ENCODE assay signal across 1 cellular context in the genomic region with DNA sequence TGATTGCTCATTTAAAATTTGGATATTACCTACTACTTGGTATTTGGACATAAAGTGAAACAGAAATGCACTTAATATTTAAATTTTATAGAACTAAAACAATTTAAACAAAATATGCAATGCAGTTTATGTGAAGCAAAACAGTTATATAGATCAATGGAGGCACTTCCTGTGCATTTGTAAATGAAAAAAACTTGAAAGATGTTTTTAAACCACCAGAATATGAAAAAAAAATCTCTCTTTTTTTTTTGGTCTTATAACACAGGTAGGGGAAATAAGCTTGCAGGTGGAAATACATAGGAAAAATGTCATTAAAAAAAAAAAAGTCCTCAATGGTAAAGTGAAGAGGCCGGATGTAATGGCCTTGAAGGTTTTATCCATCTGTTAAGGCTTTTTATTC.
TF ChIP-seq lines count a peak whose summit lies in the region.

No MANE protein-coding gene starts in this region.

TF ChIP-seq in SK-N-SH, 30 proteins besides CTCF, POLR2A, EP300 and RAD21 (continued from another document):
- TF ChIP-seq, protein P1, sequence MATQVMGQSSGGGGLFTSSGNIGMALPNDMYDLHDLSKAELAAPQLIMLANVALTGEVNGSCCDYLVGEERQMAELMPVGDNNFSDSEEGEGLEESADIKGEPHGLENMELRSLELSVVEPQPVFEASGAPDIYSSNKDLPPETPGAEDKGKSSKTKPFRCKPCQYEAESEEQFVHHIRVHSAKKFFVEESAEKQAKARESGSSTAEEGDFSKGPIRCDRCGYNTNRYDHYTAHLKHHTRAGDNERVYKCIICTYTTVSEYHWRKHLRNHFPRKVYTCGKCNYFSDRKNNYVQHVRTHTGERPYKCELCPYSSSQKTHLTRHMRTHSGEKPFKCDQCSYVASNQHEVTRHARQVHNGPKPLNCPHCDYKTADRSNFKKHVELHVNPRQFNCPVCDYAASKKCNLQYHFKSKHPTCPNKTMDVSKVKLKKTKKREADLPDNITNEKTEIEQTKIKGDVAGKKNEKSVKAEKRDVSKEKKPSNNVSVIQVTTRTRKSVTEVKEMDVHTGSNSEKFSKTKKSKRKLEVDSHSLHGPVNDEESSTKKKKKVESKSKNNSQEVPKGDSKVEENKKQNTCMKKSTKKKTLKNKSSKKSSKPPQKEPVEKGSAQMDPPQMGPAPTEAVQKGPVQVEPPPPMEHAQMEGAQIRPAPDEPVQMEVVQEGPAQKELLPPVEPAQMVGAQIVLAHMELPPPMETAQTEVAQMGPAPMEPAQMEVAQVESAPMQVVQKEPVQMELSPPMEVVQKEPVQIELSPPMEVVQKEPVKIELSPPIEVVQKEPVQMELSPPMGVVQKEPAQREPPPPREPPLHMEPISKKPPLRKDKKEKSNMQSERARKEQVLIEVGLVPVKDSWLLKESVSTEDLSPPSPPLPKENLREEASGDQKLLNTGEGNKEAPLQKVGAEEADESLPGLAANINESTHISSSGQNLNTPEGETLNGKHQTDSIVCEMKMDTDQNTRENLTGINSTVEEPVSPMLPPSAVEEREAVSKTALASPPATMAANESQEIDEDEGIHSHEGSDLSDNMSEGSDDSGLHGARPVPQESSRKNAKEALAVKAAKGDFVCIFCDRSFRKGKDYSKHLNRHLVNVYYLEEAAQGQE (IDR thresholded peaks at IDR 0.05; ENCODE audit: low read depth, low read length) = no peak
- TF ChIP-seq, protein P2, sequence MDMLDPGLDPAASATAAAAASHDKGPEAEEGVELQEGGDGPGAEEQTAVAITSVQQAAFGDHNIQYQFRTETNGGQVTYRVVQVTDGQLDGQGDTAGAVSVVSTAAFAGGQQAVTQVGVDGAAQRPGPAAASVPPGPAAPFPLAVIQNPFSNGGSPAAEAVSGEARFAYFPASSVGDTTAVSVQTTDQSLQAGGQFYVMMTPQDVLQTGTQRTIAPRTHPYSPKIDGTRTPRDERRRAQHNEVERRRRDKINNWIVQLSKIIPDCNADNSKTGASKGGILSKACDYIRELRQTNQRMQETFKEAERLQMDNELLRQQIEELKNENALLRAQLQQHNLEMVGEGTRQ (IDR thresholded peaks at IDR 0.05; ENCODE audit: borderline replicate concordance, low read depth, low read length) = no peak
- TF ChIP-seq, protein P3, sequence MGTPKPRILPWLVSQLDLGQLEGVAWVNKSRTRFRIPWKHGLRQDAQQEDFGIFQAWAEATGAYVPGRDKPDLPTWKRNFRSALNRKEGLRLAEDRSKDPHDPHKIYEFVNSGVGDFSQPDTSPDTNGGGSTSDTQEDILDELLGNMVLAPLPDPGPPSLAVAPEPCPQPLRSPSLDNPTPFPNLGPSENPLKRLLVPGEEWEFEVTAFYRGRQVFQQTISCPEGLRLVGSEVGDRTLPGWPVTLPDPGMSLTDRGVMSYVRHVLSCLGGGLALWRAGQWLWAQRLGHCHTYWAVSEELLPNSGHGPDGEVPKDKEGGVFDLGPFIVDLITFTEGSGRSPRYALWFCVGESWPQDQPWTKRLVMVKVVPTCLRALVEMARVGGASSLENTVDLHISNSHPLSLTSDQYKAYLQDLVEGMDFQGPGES (IDR thresholded peaks at IDR 0.05; ENCODE audit: low read depth, low read length) = no peak
- TF ChIP-seq TEAD4 (IDR thresholded peaks at IDR 0.05; ENCODE audit: borderline replicate concordance, insufficient read depth) (no peak), YY1 (IDR thresholded peaks at IDR 0.05; ENCODE audit: low read depth) (no peak), ELF1 (IDR thresholded peaks at IDR 0.05) (no peak), POLR2AphosphoS5 (IDR thresholded peaks at IDR 0.05; ENCODE audit: low read depth, low read length) (no peak)
- TF ChIP-seq, protein P4, sequence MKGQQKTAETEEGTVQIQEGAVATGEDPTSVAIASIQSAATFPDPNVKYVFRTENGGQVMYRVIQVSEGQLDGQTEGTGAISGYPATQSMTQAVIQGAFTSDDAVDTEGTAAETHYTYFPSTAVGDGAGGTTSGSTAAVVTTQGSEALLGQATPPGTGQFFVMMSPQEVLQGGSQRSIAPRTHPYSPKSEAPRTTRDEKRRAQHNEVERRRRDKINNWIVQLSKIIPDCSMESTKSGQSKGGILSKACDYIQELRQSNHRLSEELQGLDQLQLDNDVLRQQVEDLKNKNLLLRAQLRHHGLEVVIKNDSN (IDR thresholded peaks at IDR 0.05; ENCODE audit: borderline replicate concordance, low read depth) = no peak
TF ChIP-seq in SK-N-SH: peak in this region for 0.
